Comparison of ENCODE assay signal across 12 cellular contexts in the genomic region with DNA sequence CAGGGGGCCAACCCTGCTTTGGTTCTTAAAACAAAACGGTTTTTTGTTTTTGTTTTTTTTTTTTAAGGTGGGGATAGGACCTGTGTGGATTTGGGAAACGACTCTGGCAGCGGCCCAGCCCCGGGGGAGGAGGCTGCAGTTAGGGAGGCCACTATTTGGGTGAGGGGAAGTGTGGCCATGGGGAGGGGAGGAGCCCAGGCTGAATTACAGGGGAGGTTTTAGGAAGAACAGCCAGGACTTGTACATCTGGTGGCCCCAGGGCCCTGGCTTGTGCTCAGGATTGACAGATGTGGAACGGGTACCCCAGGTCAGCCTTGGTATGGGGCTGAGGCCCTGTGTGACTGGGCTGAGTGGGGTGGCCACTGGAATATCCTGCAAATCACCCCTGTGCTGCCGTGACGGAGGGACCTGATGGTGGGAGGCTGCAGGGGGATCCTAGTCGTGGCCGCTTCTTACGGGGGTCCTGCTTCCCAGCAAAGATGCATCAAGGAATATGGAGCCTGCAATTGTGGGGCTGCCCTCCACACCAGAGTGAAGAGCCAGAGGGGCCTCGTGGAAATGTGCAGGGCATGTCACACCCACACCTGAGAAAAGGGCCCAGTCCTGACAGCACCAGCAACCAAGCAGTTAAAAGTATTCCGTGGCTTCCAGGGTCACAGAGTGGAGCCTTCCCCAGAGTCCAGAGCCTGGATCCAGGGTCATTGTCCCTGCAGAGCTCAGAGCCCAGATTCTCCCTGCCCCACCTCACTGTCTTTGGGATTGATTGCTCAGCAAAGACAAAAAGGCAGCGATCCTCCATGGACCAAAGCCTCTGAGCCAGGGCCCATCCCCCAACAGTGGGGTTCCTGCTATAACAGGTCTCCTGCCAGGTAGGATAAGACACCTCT. TPM values are rescaled to one million over a fixed set of nuclear protein-coding genes. Genes with fewer than 3 reads are reported as not detected.
DNase-seq lines count a peak whose midpoint lies in the region; ATAC-seq and TF ChIP-seq lines count a peak whose summit lies in the region.
"Had no signal": no experiment of that assay in that cellular context is flagged by ENCODE, and none has a peak within 500 bp of the region (broad histone marks: within the 10 kb centered on the region; RNA-seq: fewer than 3 reads in every experiment).

No MANE protein-coding gene starts in this region.

- ATAC-seq in GM19455 (IDR thresholded peaks at IDR 0.05; ENCODE audit: unreplicated experiment) (no peak), GM21576 (IDR thresholded peaks at IDR 0.05; ENCODE audit: unreplicated experiment) (no peak), HG02884 (IDR thresholded peaks at IDR 0.05; ENCODE audit: unreplicated experiment) (no peak)
- ATAC-seq: stimulated activated effector memory CD8-positive, alpha-beta T cell treated with anti-CD3 and anti-CD28 coated beads, Interleukin-12 subunit alpha, Interleukin-12 subunit beta, amount 100 ng/mL, for 72 hours had no signal

- H3K36me3 ChIP-seq in H7 (replicated peaks; ENCODE audit: control insufficient read depth, insufficient read depth, low read length) (no peaks in the 10 kb centered on the region), NT2/D1 (ENCODE audit: insufficient read depth, insufficient read length, low read length) (no peaks in the 10 kb centered on the region), left ventricle myocardium inferior (no peaks in the 10 kb centered on the region), ovary (no peaks in the 10 kb centered on the region)

- peak overlapping the region; percentile 57 for H3K9ac ChIP-seq in NT2/D1 (ENCODE audit: insufficient read length, low read depth)

- 53 to 59% (median 55%) methylated on average over 13 of the region's 13 CpGs for WGBS in ovary, 3 donors

- H3K9me3 ChIP-seq in NT2/D1 (ENCODE audit: insufficient read depth, low read length) (no peaks in the 10 kb centered on the region), left ventricle myocardium inferior (replicated peaks) (no peaks in the 10 kb centered on the region), ovary (no peaks in the 10 kb centered on the region)

- H3K4me3 ChIP-seq in H7 (ENCODE audit: insufficient read depth, low read depth, low read length) = no peak overlapping the region
- H3K4me3 ChIP-seq in NT2/D1 (ENCODE audit: insufficient read length, low read depth) = no peak overlapping the region
- no peak overlapping the region for H3K4me3 ChIP-seq in left ventricle myocardium inferior
- H3K4me3 ChIP-seq in ovary = no peak overlapping the region

- no peak for TF ChIP-seq EP300 in ovary (IDR thresholded peaks at IDR 0.05)

- no peak for TF ChIP-seq POLR2A in ovary (IDR thresholded peaks at IDR 0.05)

- no peak for TF ChIP-seq CTCF in left ventricle myocardium inferior (IDR thresholded peaks at IDR 0.05; ENCODE audit: borderline replicate concordance)
- TF ChIP-seq CTCF in ovary (IDR thresholded peaks at IDR 0.05) = no peak
- no peak for TF ChIP-seq CTCF in GM10248 (IDR thresholded peaks at IDR 0.05; ENCODE audit: control extremely low read depth, extremely low read depth, low read depth, missing control alignments)

- H3K27me3 ChIP-seq in H7 (ENCODE audit: control insufficient read depth, insufficient read depth, low read length) (peaks cover 11% of the 10 kb centered on the region), NT2/D1 (ENCODE audit: insufficient read depth, insufficient read length) (peaks cover 19% of the 10 kb centered on the region), left ventricle myocardium inferior (ENCODE audit: low read depth) (no peaks in the 10 kb centered on the region), ovary (no peaks in the 10 kb centered on the region)

- H3K27ac ChIP-seq in left ventricle myocardium inferior (replicated peaks) (no peak overlapping the region), ovary (peak overlapping the region; percentile 30 to 62)

- H3K4me1 ChIP-seq in NT2/D1 (ENCODE audit: insufficient read depth, insufficient read length) (peaks cover 15% of the 10 kb centered on the region), left ventricle myocardium inferior (peaks cover 53% of the 10 kb centered on the region), ovary (ENCODE audit: insufficient read depth) (peaks cover 7% of the 10 kb centered on the region)

- intact Hi-C loops in left ventricle myocardium inferior (cut with micrococcal nuclease) = no loop called here
- intact Hi-C loops in ovary (cut with DNase I) = no loop called here

- CTCF ChIA-PET in GM10248 (lab: Yijun Ruan, JAX) = interaction anchor here (1.0 to 2.5 kb wide), 3 partner anchors 20 to 26 kb away, joined by 3 to 12 read pairs (median 4); no protein-coding TSS in a partner anchor

- POLR2A ChIA-PET in GM10248 (lab: Yijun Ruan, JAX) = no interaction called here

- DNase-seq in H7 = peak; percentile 62
- no peak for DNase-seq in NT2/D1 (ENCODE audit: low read depth, low spot score)
- DNase-seq in left ventricle myocardium inferior = peak; percentile 16
- DNase-seq in ovary = peak in 4 of 5 donors; percentile 45 to 49 (median 46)
- no peak for DNase-seq in GM10248 (ENCODE audit: extremely low spot score)
- DNase-seq: activated CD4-positive, alpha-beta T cell treated with anti-CD3 and anti-CD28 coated beads, Interleukin-2, amount 10 ng/mL, durations not matched to agents 24 days and 14 days; AML-193; MM.1S had no signal

RNA-seq across cellular contexts. Expression of gene WNT7B, which starts 55.2 kb away (rescaled TPM):
- total RNA-seq in H7 (2014; rRNA removed; shearing (Covaris generic)) = 0.10 TPM in 1 of 2 replicates, not detected in the other
- total RNA-seq in left ventricle myocardium inferior = not detected
- 1 to 10 TPM in 1 of 7 donors, under 1 TPM in 3, not detected in 3; 0.22 to 2.5 (median 0.59) TPM for total RNA-seq in ovary
- polyA plus RNA-seq in ovary = not detected
- total RNA-seq: activated CD4-positive, alpha-beta T cell treated with anti-CD3 and anti-CD28 coated beads, Interleukin-2, amount 10 ng/mL, durations not matched to agents 24 days and 14 days had no signal

Comparison
In these comparisons a context has a peak if more than half of its experiments do, and no peak if none do; other contexts are left out.
1. DNase-seq: peak in H7 (single experiment), left ventricle myocardium inferior (single experiment) and ovary (4 of 5); none in NT2/D1 (single experiment) and GM10248 (single experiment).